14 cellular contexts compared by ENCODE assay signal in genomic region chr17:13134106-13134505, GRCh38.
DNase-seq lines count a peak whose midpoint lies in the region; ATAC-seq and TF ChIP-seq lines count a peak whose summit lies in the region.
"Had no signal": no experiment of that assay in that cellular context is flagged by ENCODE, and none has a peak within 500 bp of the region (broad histone marks: within the 10 kb centered on the region; RNA-seq: fewer than 3 reads in every experiment).

No MANE protein-coding gene starts in this region.

- no peaks in the 10 kb centered on the region for H3K36me3 ChIP-seq in GM23248 (ENCODE audit: low read depth)
- no peaks in the 10 kb centered on the region for H3K36me3 ChIP-seq in SJSA1
- no peaks in the 10 kb centered on the region for H3K36me3 ChIP-seq in neural progenitor cell
- no peaks in the 10 kb centered on the region for H3K36me3 ChIP-seq in WERI-Rb-1
- H3K36me3 ChIP-seq: BLaER1 treated with 17β-estradiol and CSF1 and Interleukin-3, amounts not matched to agents 10 nM and 100 nM had no signal

- no peak for ATAC-seq in HG02571 (IDR thresholded peaks at IDR 0.05; ENCODE audit: unreplicated experiment)
- ATAC-seq: GM23338 had no signal

- peak overlapping the region; percentile 15; the same call in 1 of the 2 replicates for H3K27ac ChIP-seq in C4-2B
- H3K27ac ChIP-seq in GM23248 = no peak overlapping the region
- peak overlapping the region; percentile 36 for H3K27ac ChIP-seq in SJSA1
- H3K27ac ChIP-seq in neural progenitor cell = no peak overlapping the region
- no peak overlapping the region for H3K27ac ChIP-seq in WERI-Rb-1
- H3K27ac ChIP-seq: BLaER1 treated with 17β-estradiol and CSF1 and Interleukin-3, amounts not matched to agents 10 nM and 100 nM had no signal

- in situ Hi-C loops in GM23248 (cut with MboI) = no loop called here

- TF ChIP-seq CTCF in C4-2B (conservative IDR thresholded peaks at IDR 0.05) (no peak), neural progenitor cell (IDR thresholded peaks at IDR 0.05) (no peak), WERI-Rb-1 (IDR thresholded peaks at IDR 0.05; ENCODE audit: low read depth, low read length) (no peak)

- peak overlapping the region; percentile 61 for H3K27ac Mint-ChIP-seq in neural progenitor cell
- H3K27ac Mint-ChIP-seq: CD4-positive, alpha-beta T cell; GM23338; H9; IgD-negative memory B cell had no signal

- no peak overlapping the region for H3K9ac ChIP-seq in GM23248
- H3K9ac ChIP-seq in neural progenitor cell = no peak overlapping the region
- H3K9ac ChIP-seq: BLaER1 treated with 17β-estradiol and CSF1 and Interleukin-3, amounts not matched to agents 10 nM and 100 nM had no signal

- H3F3A ChIP-seq in GM23248 (ENCODE audit: insufficient read depth) = no peaks in the 10 kb centered on the region
- H3F3A ChIP-seq in neural progenitor cell (ENCODE audit: low read depth) = peaks cover 17% of the 10 kb centered on the region

- peaks cover 24% of the 10 kb centered on the region for H3K4me1 Mint-ChIP-seq in neural progenitor cell
- H3K4me1 Mint-ChIP-seq: GM23338, IgD-negative memory B cell had no signal

- WGBS in GM23248 (ENCODE audit: low coverage in 1 of 2, low lambda C conversion rate in 2 of 2, missing lambda C conversion rate in 2 of 2), 2 experiments = 48 to 68% methylated on average over 1 of the region's 1 CpG

- H3K27me3 ChIP-seq in GM23248 (replicated peaks; ENCODE audit: insufficient read depth) (peaks cover 13% of the 10 kb centered on the region), SJSA1 (replicated peaks) (no peaks in the 10 kb centered on the region), neural progenitor cell (no peaks in the 10 kb centered on the region), WERI-Rb-1 (ENCODE audit: insufficient read depth, low read depth, severe bottlenecking) (no peaks in the 10 kb centered on the region)
- H3K27me3 ChIP-seq: BLaER1 treated with 17β-estradiol and CSF1 and Interleukin-3, amounts not matched to agents 10 nM and 100 nM had no signal

- no peaks in the 10 kb centered on the region for H3K79me2 ChIP-seq in GM23248 (ENCODE audit: insufficient read depth)
- H3K79me2 ChIP-seq in neural progenitor cell (ENCODE audit: low read depth) = no peaks in the 10 kb centered on the region

- H3K9me2 ChIP-seq in GM23248 (ENCODE audit: insufficient read depth) = no peaks in the 10 kb centered on the region

- no peaks in the 10 kb centered on the region for H3K9me3 ChIP-seq in GM23248 (ENCODE audit: low read depth)
- H3K9me3 ChIP-seq in SJSA1 (replicated peaks) = no peaks in the 10 kb centered on the region; the same call in 1 of the 2 replicates
- H3K9me3 ChIP-seq in neural progenitor cell (ENCODE audit: low read depth) = no peaks in the 10 kb centered on the region
- H3K9me3 ChIP-seq in WERI-Rb-1 (ENCODE audit: severe bottlenecking) = peaks cover 9% of the 10 kb centered on the region

- H3K36me3 Mint-ChIP-seq in neural progenitor cell = peaks cover 11% of the 10 kb centered on the region
- H3K36me3 Mint-ChIP-seq: IgD-negative memory B cell had no signal

- H2AFZ ChIP-seq in GM23248 (no peak overlapping the region), neural progenitor cell (replicated peaks) (no peak overlapping the region)
- H2AFZ ChIP-seq: GM23338 had no signal

- peaks cover 25% of the 10 kb centered on the region for H3K9me3 Mint-ChIP-seq in neural progenitor cell

- H3K4me2 ChIP-seq in GM23248 (ENCODE audit: unreplicated experiment) = no peak overlapping the region
- peak overlapping the region; percentile 63 for H3K4me2 ChIP-seq in neural progenitor cell
- H3K4me2 ChIP-seq: BLaER1 treated with 17β-estradiol and CSF1 and Interleukin-3, amounts not matched to agents 10 nM and 100 nM; GM23338 had no signal

- no peaks in the 10 kb centered on the region for H4K20me1 ChIP-seq in GM23248 (ENCODE audit: insufficient read depth)
- no peaks in the 10 kb centered on the region for H4K20me1 ChIP-seq in neural progenitor cell (ENCODE audit: low read depth)
- H4K20me1 ChIP-seq: BLaER1 treated with 17β-estradiol and CSF1 and Interleukin-3, amounts not matched to agents 10 nM and 100 nM had no signal

- peaks cover 4% of the 10 kb centered on the region for H3K27me3 Mint-ChIP-seq in neural progenitor cell (ENCODE audit: insufficient read depth, low read depth)
- H3K27me3 Mint-ChIP-seq: CD4-positive, alpha-beta T cell; IgD-negative memory B cell had no signal

- H3K4me1 ChIP-seq in GM23248 (ENCODE audit: insufficient read depth) = no peaks in the 10 kb centered on the region
- H3K4me1 ChIP-seq in SJSA1 (replicated peaks) = peaks cover 34% of the 10 kb centered on the region
- H3K4me1 ChIP-seq in neural progenitor cell = peaks cover 25% of the 10 kb centered on the region
- H3K4me1 ChIP-seq: BLaER1 treated with 17β-estradiol and CSF1 and Interleukin-3, amounts not matched to agents 10 nM and 100 nM had no signal

- H3K4me3 Mint-ChIP-seq in neural progenitor cell = no peak overlapping the region
- H3K4me3 Mint-ChIP-seq: CD4-positive, alpha-beta T cell; GM23338; H9; IgD-negative memory B cell had no signal

- H3K4me3 ChIP-seq in GM23248 = no peak overlapping the region
- H3K4me3 ChIP-seq in SJSA1 = no peak overlapping the region
- no peak overlapping the region for H3K4me3 ChIP-seq in neural progenitor cell
- no peak overlapping the region for H3K4me3 ChIP-seq in WERI-Rb-1 (ENCODE audit: low read depth, low read length)
- H3K4me3 ChIP-seq: BLaER1 treated with 17β-estradiol and CSF1 and Interleukin-3, amounts not matched to agents 10 nM and 100 nM; GM23338 had no signal

- DNase-seq in GM23248 = peak; percentile 11
- peak in 1 of 2 experiments; percentile 86 for DNase-seq in SJSA1 (ENCODE audit: low read depth in 1 of 2, low spot score in 2 of 2)
- DNase-seq in neural progenitor cell (ENCODE audit: low spot score) = no peak
- DNase-seq in WERI-Rb-1 = no peak
- no peak for DNase-seq in NCI-H1436 treated with DMSO at 0.1 percent for 48 hours (lab: John Stamatoyannopoulos, UW)
- DNase-seq: Calu3; CD4-positive, alpha-beta T cell; DMS 273 treated with DMSO at 0.1 percent for 48 hours; H9 had no signal

Comparison
In these comparisons a context has a peak if more than half of its experiments do, and no peak if none do; other contexts are left out.
1. H3K27ac ChIP-seq: peak in C4-2B (single experiment) and SJSA1 (single experiment); none in GM23248 (single experiment), neural progenitor cell (single experiment) and WERI-Rb-1 (single experiment).